9 cellular contexts compared by ENCODE assay signal in genomic region chr6:157075549-157076426, GRCh38.
DNase-seq lines count a peak whose midpoint lies in the region; ATAC-seq and TF ChIP-seq lines count a peak whose summit lies in the region.
"Had no signal": no experiment of that assay in that cellular context is flagged by ENCODE, and none has a peak within 500 bp of the region (broad histone marks: within the 10 kb centered on the region; RNA-seq: fewer than 3 reads in every experiment).

No MANE protein-coding gene starts in this region.

- H3K4me3 Mint-ChIP-seq in nephron progenitor cell: no peak overlapping the region
- H3K4me3 Mint-ChIP-seq in glutamatergic neuron (ENCODE audit: unreplicated experiment): no peak overlapping the region

- no peak overlapping the region for H3K4me3 ChIP-seq in RWPE2 (ENCODE audit: severe bottlenecking)
- H3K4me3 ChIP-seq: skin epidermis had no signal

- H3K27me3 Mint-ChIP-seq in nephron progenitor cell (ENCODE audit: low read depth, poor library complexity): no peaks in the 10 kb centered on the region
- H3K27me3 Mint-ChIP-seq in glutamatergic neuron (ENCODE audit: unreplicated experiment): peaks cover 11% of the 10 kb centered on the region

- no peaks in the 10 kb centered on the region for H3K27me3 ChIP-seq in RWPE2 (ENCODE audit: insufficient read depth, poor library complexity, severe bottlenecking)

- TF ChIP-seq CTCF in RWPE2 (IDR thresholded peaks at IDR 0.05; ENCODE audit: poor library complexity, severe bottlenecking): no peak
- no peak for TF ChIP-seq CTCF in nephron progenitor cell (IDR thresholded peaks at IDR 0.05)
- no peak for TF ChIP-seq CTCF in glutamatergic neuron (IDR thresholded peaks at IDR 0.05; ENCODE audit: partially characterized antibody, unreplicated experiment)

- ATAC-seq in GM18909 (IDR thresholded peaks at IDR 0.05; ENCODE audit: poor library complexity, unreplicated experiment): peak; percentile 80
- peak; percentile 70 for ATAC-seq in HG02623 (IDR thresholded peaks at IDR 0.05; ENCODE audit: unreplicated experiment)
- ATAC-seq in RWPE2 (ENCODE audit: low read depth): peak; percentile 29; the same call in 1 of the 3 replicates

- H3K4me1 ChIP-seq in RWPE2 (ENCODE audit: insufficient read depth, poor library complexity, severe bottlenecking): no peaks in the 10 kb centered on the region

- peak overlapping the region; percentile 64 for H3K27ac Mint-ChIP-seq in nephron progenitor cell
- H3K27ac Mint-ChIP-seq in glutamatergic neuron (ENCODE audit: unreplicated experiment): no peak overlapping the region

- H3K36me3 Mint-ChIP-seq in nephron progenitor cell (ENCODE audit: low read depth) (peaks cover 8% of the 10 kb centered on the region), glutamatergic neuron (ENCODE audit: unreplicated experiment) (no peaks in the 10 kb centered on the region)

- H3K36me3 ChIP-seq in RWPE2 (ENCODE audit: low read depth): no peaks in the 10 kb centered on the region

- DNase-seq in RWPE2 (ENCODE audit: low spot score) (no peak), nephron progenitor cell (no peak), Kasumi-1 (lab: John Stamatoyannopoulos, UW) (no peak), NCI-H128 (lab: John Stamatoyannopoulos, UW; ENCODE audit: unreplicated experiment) (no peak), glutamatergic neuron (no peak)
- DNase-seq: NCI-H69 had no signal

- no peak overlapping the region for H3K27ac ChIP-seq in RWPE2 (ENCODE audit: poor library complexity, severe bottlenecking)
- H3K27ac ChIP-seq: skin epidermis had no signal

- H3K9me3 Mint-ChIP-seq in nephron progenitor cell (no peaks in the 10 kb centered on the region), glutamatergic neuron (ENCODE audit: unreplicated experiment) (peaks cover 2% of the 10 kb centered on the region)

- H3K4me1 Mint-ChIP-seq in nephron progenitor cell (peaks cover 17% of the 10 kb centered on the region), glutamatergic neuron (ENCODE audit: low read depth, unreplicated experiment) (peaks cover 31% of the 10 kb centered on the region)

- H3K9me3 ChIP-seq in RWPE2 (ENCODE audit: severe bottlenecking): no peaks in the 10 kb centered on the region

Comparison
In these comparisons a context has a peak if more than half of its experiments do, and no peak if none do; other contexts are left out.
1. ATAC-seq: peak in every context shown above with its lines; median percentile 80 in GM18909; 70 in HG02623; 29 in RWPE2.